8 cellular contexts compared by ENCODE assay signal in the genomic region with DNA sequence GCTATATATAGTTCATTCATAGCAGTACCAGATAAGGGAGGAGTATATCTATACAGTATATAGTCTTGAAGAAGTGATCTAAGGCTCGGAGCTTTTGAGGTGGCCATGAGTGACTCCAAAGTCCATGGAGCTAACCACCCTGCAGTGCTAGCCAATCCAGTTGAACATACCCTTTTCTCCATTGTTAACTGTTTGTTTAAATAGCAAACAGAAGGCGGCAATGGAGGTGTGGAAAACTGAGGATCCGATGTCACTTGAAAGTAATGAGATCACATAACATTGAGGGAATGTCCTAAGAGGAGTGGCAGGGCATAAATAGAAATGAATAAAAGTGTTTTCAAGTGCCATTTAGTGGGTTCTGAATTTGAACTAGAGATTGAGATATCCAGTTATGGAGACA. TPM values are rescaled to one million over a fixed set of nuclear protein-coding genes. Genes with fewer than 3 reads are reported as not detected.
A peak's percentile ranks its signal among the peaks of the same experiment; 100 is the strongest.
DNase-seq lines count a peak whose midpoint lies in the region; ATAC-seq, FAIRE-seq and TF ChIP-seq lines count a peak whose summit lies in the region.

No MANE protein-coding gene starts in this region.

- peak overlapping the region; percentile 68 for H3K27ac Mint-ChIP-seq in chondrocyte (ENCODE audit: unreplicated experiment)
- no peak overlapping the region for H3K27ac Mint-ChIP-seq in nephron

- peak; percentile 73 for FAIRE-seq in GM18507 (lab: Jason Lieb, UNC)

- DNase-seq in GM18507 (ENCODE audit: extremely low spot score, insufficient read length, low read depth) (no peak), NCI-H2107 (lab: John Stamatoyannopoulos, UW) (peak; percentile 91), chondrocyte (ENCODE audit: low spot score) (no peak), NCI-H1694 (lab: John Stamatoyannopoulos, UW) (no peak)
- no peak for DNase-seq in activated effector memory CD4-positive, alpha-beta T cell treated with anti-CD3 and anti-CD28 coated beads, Interleukin-2, amount 50 U/mL, for 16 hours
- no peak for DNase-seq in stimulated activated CD4-positive, alpha-beta T cell treated with anti-CD3 and anti-CD28 coated beads, Interleukin-2, amount 100 ng/mL, for 24 hours

- ATAC-seq in HG03108 (IDR thresholded peaks at IDR 0.05; ENCODE audit: unreplicated experiment): no peak

- peaks cover 42% of the 10 kb centered on the region for H3K36me3 Mint-ChIP-seq in chondrocyte (ENCODE audit: low read depth)
- H3K36me3 Mint-ChIP-seq in nephron (ENCODE audit: low read depth): peaks cover 33% of the 10 kb centered on the region

- H3K4me1 Mint-ChIP-seq in chondrocyte (ENCODE audit: low read depth): peaks cover 79% of the 10 kb centered on the region
- peaks cover 22% of the 10 kb centered on the region for H3K4me1 Mint-ChIP-seq in nephron

- H3K27me3 Mint-ChIP-seq in chondrocyte (ENCODE audit: low read depth) (no peaks in the 10 kb centered on the region), nephron (ENCODE audit: low read depth) (no peaks in the 10 kb centered on the region)

- TF ChIP-seq CTCF in chondrocyte (IDR thresholded peaks at IDR 0.05) (no peak), nephron (IDR thresholded peaks at IDR 0.05; ENCODE audit: unreplicated experiment in 3 of 3) (no peak)

- H3K4me3 Mint-ChIP-seq in chondrocyte (ENCODE audit: unreplicated experiment): no peak overlapping the region
- H3K4me3 Mint-ChIP-seq in nephron: peak overlapping the region; percentile 82 to 86 (median 86)

- H3K9me3 Mint-ChIP-seq in chondrocyte (ENCODE audit: low read depth): peaks cover 4% of the 10 kb centered on the region
- no peaks in the 10 kb centered on the region for H3K9me3 Mint-ChIP-seq in nephron

RNA-seq across cellular contexts. Expression of gene SNAPC1, which starts 12.4 kb away (rescaled TPM):
- total RNA-seq in chondrocyte: 7.9 to 9.9 TPM (median 8.6 TPM) in 3 replicates

RNA-seq across cellular contexts. Expression of gene HIF1A, which starts 54.6 kb away (rescaled TPM):
- total RNA-seq in chondrocyte: 466 to 676 TPM (median 660 TPM) in 3 replicates
